ENCODE assay signal across 10 cellular contexts in genomic region chr7:16739863-16740622, GRCh38. TPM values are rescaled to one million over a fixed set of nuclear protein-coding genes. Genes with fewer than 3 reads are reported as not detected.
DNase-seq lines count a peak whose midpoint lies in the region; TF ChIP-seq lines count a peak whose summit lies in the region.
"Had no signal": no experiment of that assay in that cellular context is flagged by ENCODE, and none has a peak within 500 bp of the region (broad histone marks: within the 10 kb centered on the region; RNA-seq: fewer than 3 reads in every experiment).

No MANE protein-coding gene starts in this region.

- no peaks in the 10 kb centered on the region for H3K9me3 Mint-ChIP-seq in mesothelial cell of epicardium
- H3K9me3 Mint-ChIP-seq: dendritic cell treated with granulocyte-macrophage colony-stimulating factor and Interleukin-4, amounts not matched to agents 40 ng/mL and 50 ng/mL, for 4 days had no signal

- peak overlapping the region; percentile 68 for H3K27ac Mint-ChIP-seq in mesothelial cell of epicardium
- H3K27ac Mint-ChIP-seq: dendritic cell treated with granulocyte-macrophage colony-stimulating factor and Interleukin-4, amounts not matched to agents 40 ng/mL and 50 ng/mL, for 4 days had no signal

- no peaks in the 10 kb centered on the region for H3K36me3 Mint-ChIP-seq in mesothelial cell of epicardium

- peaks cover 2% of the 10 kb centered on the region for H3K27me3 Mint-ChIP-seq in mesothelial cell of epicardium (ENCODE audit: low read depth)
- H3K27me3 Mint-ChIP-seq: dendritic cell treated with granulocyte-macrophage colony-stimulating factor and Interleukin-4, amounts not matched to agents 40 ng/mL and 50 ng/mL, for 4 days had no signal

- TF ChIP-seq CTCF in AG09319 (IDR thresholded peaks at IDR 0.05; ENCODE audit: low read depth, low read length) = no peak
- TF ChIP-seq CTCF in choroid plexus epithelial cell (conservative IDR thresholded peaks at IDR 0.05; ENCODE audit: low read depth, low read length) = no peak
- no peak for TF ChIP-seq CTCF in mesothelial cell of epicardium (IDR thresholded peaks at IDR 0.05; ENCODE audit: unreplicated experiment)

- H3K4me1 Mint-ChIP-seq in mesothelial cell of epicardium = peaks cover 29% of the 10 kb centered on the region

- H3K4me3 ChIP-seq in choroid plexus epithelial cell (ENCODE audit: low read depth, low read length) = no peak overlapping the region
- H3K4me3 ChIP-seq: SK-N-MC had no signal

- peak; percentile 69 for DNase-seq in AG09319 (ENCODE audit: extremely low read depth, low read depth)
- DNase-seq in HuH-7 (ENCODE audit: low spot score) = peak; percentile 39
- peak; percentile 97 for DNase-seq in choroid plexus epithelial cell (ENCODE audit: low read depth)
- no peak for DNase-seq in mesothelial cell of epicardium (ENCODE audit: low spot score in 2 of 2, unreplicated experiment in 2 of 2)
- no peak for DNase-seq in NCI-H146 treated with DMSO at 0.1 percent for 48 hours (lab: John Stamatoyannopoulos, UW; ENCODE audit: unreplicated experiment)
- no peak for DNase-seq in DMS153 (lab: John Stamatoyannopoulos, UW)
- DNase-seq in activated CD8-positive, alpha-beta memory T cell treated with anti-CD3 and anti-CD28 coated beads for 24 hours = no peak
- no peak for DNase-seq in SIG-M5 treated with dmso at 0.1 percent for 504 hours (lab: John Stamatoyannopoulos, UW; ENCODE audit: unreplicated experiment)

- no peak overlapping the region for H3K4me3 Mint-ChIP-seq in mesothelial cell of epicardium
- H3K4me3 Mint-ChIP-seq: dendritic cell treated with granulocyte-macrophage colony-stimulating factor and Interleukin-4, amounts not matched to agents 40 ng/mL and 50 ng/mL, for 4 days had no signal

RNA-seq across cellular contexts. Expression of gene TSPAN13, which starts 13.5 kb away (rescaled TPM):
- 63.1 to 70.0 TPM (median 69.5 TPM) in 3 replicates for total RNA-seq in mesothelial cell of epicardium

Comparison
In these comparisons a context has a peak if more than half of its experiments do, and no peak if none do; other contexts are left out.
1. DNase-seq: peak in AG09319 (single experiment), HuH-7 (single experiment) and choroid plexus epithelial cell (single experiment); none in mesothelial cell of epicardium (0 of 2), NCI-H146 treated with DMSO at 0.1 percent for 48 hours (single experiment), DMS153 (single experiment), activated CD8-positive, alpha-beta memory T cell treated with anti-CD3 and anti-CD28 coated beads for 24 hours (single experiment) and SIG-M5 treated with dmso at 0.1 percent for 504 hours (single experiment).